Comparison of ENCODE assay signal across 14 cellular contexts in the genomic region with DNA sequence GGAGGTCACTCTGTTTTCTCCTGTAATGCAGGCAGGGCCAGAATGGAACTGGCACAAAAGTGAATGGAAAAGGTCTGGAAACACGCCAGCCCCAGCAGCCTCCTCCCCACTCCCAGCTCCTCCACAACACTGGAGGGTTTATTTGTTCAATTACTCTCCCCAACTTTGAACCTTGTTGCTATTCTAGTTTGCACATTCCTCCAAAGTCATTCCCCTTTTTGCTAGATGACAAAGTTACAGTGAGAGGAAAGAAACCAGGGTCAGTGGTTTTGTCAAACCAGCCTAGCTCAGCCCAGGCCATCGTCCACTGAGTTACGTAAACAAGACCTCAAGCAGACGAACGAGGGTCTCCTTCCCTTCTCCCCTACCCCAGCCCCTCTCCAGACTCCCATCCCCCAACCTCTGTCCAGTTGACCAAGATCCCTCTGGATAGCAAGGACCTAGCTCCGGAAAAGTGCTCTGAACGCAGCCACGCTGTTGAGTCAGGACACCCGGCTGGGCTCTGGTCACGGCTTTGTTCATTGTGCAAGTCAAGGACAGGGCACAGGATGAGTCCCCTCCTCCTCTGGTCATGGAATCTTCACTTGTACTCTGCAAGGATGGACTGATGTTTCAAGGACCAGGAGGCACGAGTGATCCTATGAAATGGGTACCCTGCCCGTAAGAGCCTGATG.
DNase-seq lines count a peak whose midpoint lies in the region; ATAC-seq lines count a peak whose summit lies in the region.
"Had no signal": no experiment of that assay in that cellular context is flagged by ENCODE, and none has a peak within 500 bp of the region (broad histone marks: within the 10 kb centered on the region; RNA-seq: fewer than 3 reads in every experiment).

No MANE protein-coding gene starts in this region.

- H3K27me3 ChIP-seq in right cardiac atrium (ENCODE audit: control insufficient read depth, insufficient read depth) = no peaks in the 10 kb centered on the region

- no peak overlapping the region for H3K4me3 ChIP-seq in right cardiac atrium (ENCODE audit: low read length)
- H3K4me3 ChIP-seq: psoas muscle had no signal

- no peak overlapping the region for H3K4me3 Mint-ChIP-seq in T-helper 17 cell
- H3K4me3 Mint-ChIP-seq: activated CD8-positive, alpha-beta T cell treated with anti-CD3 and anti-CD28 coated beads, Interleukin-2, amount 10 ng/mL, durations not matched to agents 7 days and 5 days; CD8-positive, alpha-beta T cell had no signal

- ATAC-seq in Right ventricle myocardium inferior (peak; percentile 5), right cardiac atrium (peak; percentile 44 to 60), HG03460 (IDR thresholded peaks at IDR 0.05; ENCODE audit: unreplicated experiment) (no peak), T-helper 17 cell (no peak)
- ATAC-seq: activated CD8-positive, alpha-beta T cell treated with anti-CD3 and anti-CD28 coated beads, Interleukin-2, amount 10 ng/mL, durations not matched to agents 7 days and 5 days; CD8-positive, alpha-beta T cell; psoas muscle had no signal

- no peak overlapping the region for H3K27ac Mint-ChIP-seq in T-helper 17 cell
- H3K27ac Mint-ChIP-seq: activated CD8-positive, alpha-beta T cell treated with anti-CD3 and anti-CD28 coated beads, Interleukin-2, amount 10 ng/mL, durations not matched to agents 7 days and 5 days; CD8-positive, alpha-beta T cell had no signal

- H3K9me3 ChIP-seq in right cardiac atrium (ENCODE audit: control insufficient read depth, low read length) (no peaks in the 10 kb centered on the region), T-helper 17 cell (ENCODE audit: control insufficient read depth, low read length, poor library complexity, severe bottlenecking) (no peaks in the 10 kb centered on the region)
- H3K9me3 ChIP-seq: psoas muscle had no signal

- H3K4me1 ChIP-seq in right cardiac atrium (ENCODE audit: control insufficient read depth, insufficient read depth, low read length) = no peaks in the 10 kb centered on the region
- H3K4me1 ChIP-seq: psoas muscle had no signal

- peaks cover 57% of the 10 kb centered on the region for H3K27me3 Mint-ChIP-seq in T-helper 17 cell

- H3K27ac ChIP-seq in right cardiac atrium (ENCODE audit: low read length) = no peak overlapping the region
- H3K27ac ChIP-seq: psoas muscle had no signal

- DNase-seq in Right ventricle myocardium inferior (ENCODE audit: missing footprints) = no peak
- no peak for DNase-seq in cardiac septum (ENCODE audit: low spot score)
- no peak for DNase-seq in right cardiac atrium
- DNase-seq in nucleus accumbens (lab: John Stamatoyannopoulos, UW) = peak in 51 of 56 donors; percentile 11 to 81 (median 51)
- DNase-seq in ureter (ENCODE audit: low spot score) = peak; percentile 75
- DNase-seq in T-helper 17 cell = no peak
- DNase-seq in activated CD4-positive, CD25-positive, alpha-beta regulatory T cell treated with anti-CD3 and anti-CD28 coated beads, Interleukin-2, amount 50 U/mL, for 72 hours = no peak
- DNase-seq: activated CD8-positive, alpha-beta T cell treated with anti-CD3 and anti-CD28 coated beads, Interleukin-2, amount 10 ng/mL, durations not matched to agents 7 days and 5 days; CD8-positive, alpha-beta T cell; psoas muscle; SIG-M5; stimulated activated CD4-positive, alpha-beta T cell treated with anti-CD3 and anti-CD28 coated beads, Interleukin-1b, Interleukin-23, amount 100 ng/mL, for 48 hours; trophoblast cell had no signal

- H3K4me1 Mint-ChIP-seq in T-helper 17 cell = peaks cover 2% of the 10 kb centered on the region

- H3K36me3 Mint-ChIP-seq in T-helper 17 cell (ENCODE audit: low read depth) = no peaks in the 10 kb centered on the region
- H3K36me3 Mint-ChIP-seq: CD8-positive, alpha-beta T cell had no signal

- intact Hi-C loops in Right ventricle myocardium inferior (cut with DNase I) (no loop called here), cardiac septum (cut with DNase I) (no loop called here), right cardiac atrium (cut with DNase I) (no loop called here)

- WGBS in right cardiac atrium = 76% methylated on average over 12 of the region's 12 CpGs

Comparison
In these comparisons a context has a peak if more than half of its experiments do, and no peak if none do; other contexts are left out.
1. ATAC-seq: peak in Right ventricle myocardium inferior (single experiment) and right cardiac atrium (2 of 2); none in HG03460 (single experiment) and T-helper 17 cell (single experiment).
2. DNase-seq: peak in nucleus accumbens (51 of 56) and ureter (single experiment); none in Right ventricle myocardium inferior (single experiment), cardiac septum (single experiment), right cardiac atrium (0 of 3), T-helper 17 cell (0 of 3) and activated CD4-positive, CD25-positive, alpha-beta regulatory T cell treated with anti-CD3 and anti-CD28 coated beads, Interleukin-2, amount 50 U/mL, for 72 hours (single experiment).